In genomic region chr11:79100093-79100704, GRCh38 we compare ENCODE assay signal across 8 cellular contexts.
DNase-seq lines count a peak whose midpoint lies in the region; ATAC-seq, FAIRE-seq and TF ChIP-seq lines count a peak whose summit lies in the region.

No MANE protein-coding gene starts in this region.

- H3K36me3 ChIP-seq in GM12878 (ENCODE audit: control insufficient read depth in 2 of 2, insufficient read depth in 2 of 2, low read length in 1 of 2) (no peaks in the 10 kb centered on the region), kidney epithelial cell (ENCODE audit: control insufficient read depth, insufficient read depth, low read length) (no peaks in the 10 kb centered on the region), testis (ENCODE audit: low read depth, missing control alignments) (no peaks in the 10 kb centered on the region)

- H2AFZ ChIP-seq in GM12878 (ENCODE audit: control insufficient read depth, low read depth, low read length): no peak overlapping the region

- RAD21 ChIA-PET in GM12878 (lab: Charles Lee; ENCODE audit: unreplicated experiment): interaction anchor here (0.6 to 4.6 kb wide), 23 partner anchors 9 to 454 kb away, joined by 3 to 40 read pairs (median 3); no protein-coding TSS in a partner anchor

- no peak overlapping the region for H3K27ac ChIP-seq in GM12878 (ENCODE audit: control insufficient read depth, insufficient read depth)
- no peak overlapping the region for H3K27ac ChIP-seq in testis

- SMC1A ChIA-PET in GM12878 (lab: Charles Lee; ENCODE audit: uncharacterized antibody, unreplicated experiment): interaction anchor here (0.7 to 3.7 kb wide), 15 partner anchors 9 to 454 kb away, joined by 3 to 20 read pairs (median 4); no protein-coding TSS in a partner anchor

- WGBS in GM12878 (ENCODE audit: insufficient coverage, insufficient replicate concordance, low lambda C conversion rate, missing lambda C conversion rate): under 1% methylated on average over 9 of the region's 9 CpGs
- WGBS in testis, 2 donors: 58 to 72% methylated on average over 9 of the region's 9 CpGs

- in situ Hi-C loops in GM12878 (cut with MboI): no loop called here

- H3K27me3 ChIP-seq in GM12878 (replicated peaks in 1 of 2; ENCODE audit: control insufficient read depth in 2 of 2, insufficient read depth in 2 of 2, low read length in 1 of 2) (no peaks in the 10 kb centered on the region; a peak in 1 of 4 replicates), kidney epithelial cell (ENCODE audit: control insufficient read depth, insufficient read depth, low read length) (no peaks in the 10 kb centered on the region), testis (no peaks in the 10 kb centered on the region)

- intact Hi-C loops in GM12878 (cut with micrococcal nuclease; ENCODE audit: unreplicated experiment): loop anchor here (1.0 kb wide), 2 partner anchors 302 to 455 kb away; no protein-coding TSS in a partner anchor
- intact Hi-C loops in testis (cut with DNase I; ENCODE audit: low total_unique reads): no loop called here

- TF ChIP-seq POLR2A in GM12878 (IDR thresholded peaks at IDR 0.05; ENCODE audit: low read depth, low read length) (no peak), testis (IDR thresholded peaks at IDR 0.05) (no peak)

- no TSS peak for BruUV-seq in GM12878 (replicated peaks; lab: Mats Ljungman, UMichigan)

- no peak for TF ChIP-seq EP300 in GM12878 (IDR thresholded peaks at IDR 0.05; ENCODE audit: borderline replicate concordance in 1 of 2, control insufficient read depth in 1 of 2, low read depth in 2 of 2, low read length in 2 of 2)

- no peaks in the 10 kb centered on the region for H3K79me2 ChIP-seq in GM12878 (ENCODE audit: control insufficient read depth, insufficient read depth, low read length)

- no peaks in the 10 kb centered on the region for H4K20me1 ChIP-seq in GM12878 (ENCODE audit: control insufficient read depth, insufficient read depth)

- no peaks in the 10 kb centered on the region for H3K4me1 ChIP-seq in GM12878 (ENCODE audit: control insufficient read depth, insufficient read depth, low read length)
- H3K4me1 ChIP-seq in testis: peaks cover 4% of the 10 kb centered on the region

- no peak overlapping the region for H3K9ac ChIP-seq in GM12878 (ENCODE audit: control insufficient read depth, insufficient read depth, low read length)

- peak; percentile 27 for DNase-seq in COLO668 (lab: John Stamatoyannopoulos, UW; ENCODE audit: unreplicated experiment)
- peak; percentile 42 for DNase-seq in GM18507 (ENCODE audit: extremely low spot score, insufficient read length, low read depth)
- DNase-seq in NCI-H69 (lab: John Stamatoyannopoulos, UW): peak; percentile 75
- DNase-seq in GM12878 (ENCODE audit: low read depth, low spot score): no peak
- no peak for DNase-seq in kidney epithelial cell (ENCODE audit: low read depth)
- peak; percentile 45 for DNase-seq in testis
- DNase-seq in cerebellar nuclear complex (lab: John Stamatoyannopoulos, UW): no peak

- H3K4me3 ChIP-seq in GM12878 (no peak overlapping the region), kidney epithelial cell (ENCODE audit: low read depth, low read length) (no peak overlapping the region), testis (no peak overlapping the region)

- peak; percentile 80 for FAIRE-seq in GM18507 (lab: Jason Lieb, UNC)
- peak; percentile 89 for FAIRE-seq in GM12878 (lab: Jason Lieb, UNC)

- peak; percentile 78 for ATAC-seq in HG02943 (IDR thresholded peaks at IDR 0.05; ENCODE audit: low read depth, unreplicated experiment)
- ATAC-seq in GM12878: peak; percentile 96

- CTCF ChIA-PET in GM12878 (lab: Yijun Ruan, JAX): interaction anchor here (0.6 to 6.3 kb wide), 45 partner anchors 9 to 455 kb away, joined by 3 to 110 read pairs (median 4); no protein-coding TSS in a partner anchor

- peak; percentile 75 for TF ChIP-seq RAD21 in GM12878 (IDR thresholded peaks at IDR 0.05; ENCODE audit: insufficient read depth, low read depth, low read length)

- POLR2A ChIA-PET in GM12878 (lab: Charles Lee): no interaction called here

- TF ChIP-seq CTCF in GM12878 (IDR thresholded peaks at IDR 0.05 in 2 of 3, conservative IDR thresholded peaks at IDR 0.05 in 1 of 3; ENCODE audit: control insufficient read depth in 2 of 3, extremely low read depth in 1 of 3, insufficient read depth in 1 of 3, low read depth in 3 of 3, low read length in 3 of 3) (peak; percentile 67 to 78 (median 77)), kidney epithelial cell (IDR thresholded peaks at IDR 0.05; ENCODE audit: insufficient read depth, low read length, poor library complexity, severe bottlenecking) (peak; percentile 80), testis (IDR thresholded peaks at IDR 0.05) (peak; percentile 55 to 73 (median 62))

- no peak overlapping the region for H3K4me2 ChIP-seq in GM12878 (ENCODE audit: control insufficient read depth, insufficient read depth)

- H3K9me3 ChIP-seq in GM12878 (replicated peaks; ENCODE audit: control insufficient read depth, insufficient read depth, low read length) (no peaks in the 10 kb centered on the region), testis (no peaks in the 10 kb centered on the region)

TF ChIP-seq in GM12878, 131 proteins besides CTCF, POLR2A, EP300 and RAD21:
- TF ChIP-seq TBL1XR1 (IDR thresholded peaks at IDR 0.05; ENCODE audit: low read depth, low read length): no peak
- TF ChIP-seq, protein P1, sequence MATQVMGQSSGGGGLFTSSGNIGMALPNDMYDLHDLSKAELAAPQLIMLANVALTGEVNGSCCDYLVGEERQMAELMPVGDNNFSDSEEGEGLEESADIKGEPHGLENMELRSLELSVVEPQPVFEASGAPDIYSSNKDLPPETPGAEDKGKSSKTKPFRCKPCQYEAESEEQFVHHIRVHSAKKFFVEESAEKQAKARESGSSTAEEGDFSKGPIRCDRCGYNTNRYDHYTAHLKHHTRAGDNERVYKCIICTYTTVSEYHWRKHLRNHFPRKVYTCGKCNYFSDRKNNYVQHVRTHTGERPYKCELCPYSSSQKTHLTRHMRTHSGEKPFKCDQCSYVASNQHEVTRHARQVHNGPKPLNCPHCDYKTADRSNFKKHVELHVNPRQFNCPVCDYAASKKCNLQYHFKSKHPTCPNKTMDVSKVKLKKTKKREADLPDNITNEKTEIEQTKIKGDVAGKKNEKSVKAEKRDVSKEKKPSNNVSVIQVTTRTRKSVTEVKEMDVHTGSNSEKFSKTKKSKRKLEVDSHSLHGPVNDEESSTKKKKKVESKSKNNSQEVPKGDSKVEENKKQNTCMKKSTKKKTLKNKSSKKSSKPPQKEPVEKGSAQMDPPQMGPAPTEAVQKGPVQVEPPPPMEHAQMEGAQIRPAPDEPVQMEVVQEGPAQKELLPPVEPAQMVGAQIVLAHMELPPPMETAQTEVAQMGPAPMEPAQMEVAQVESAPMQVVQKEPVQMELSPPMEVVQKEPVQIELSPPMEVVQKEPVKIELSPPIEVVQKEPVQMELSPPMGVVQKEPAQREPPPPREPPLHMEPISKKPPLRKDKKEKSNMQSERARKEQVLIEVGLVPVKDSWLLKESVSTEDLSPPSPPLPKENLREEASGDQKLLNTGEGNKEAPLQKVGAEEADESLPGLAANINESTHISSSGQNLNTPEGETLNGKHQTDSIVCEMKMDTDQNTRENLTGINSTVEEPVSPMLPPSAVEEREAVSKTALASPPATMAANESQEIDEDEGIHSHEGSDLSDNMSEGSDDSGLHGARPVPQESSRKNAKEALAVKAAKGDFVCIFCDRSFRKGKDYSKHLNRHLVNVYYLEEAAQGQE (IDR thresholded peaks at IDR 0.05; ENCODE audit: low read depth, low read length): no peak
- no peak for TF ChIP-seq EED (IDR thresholded peaks at IDR 0.05; ENCODE audit: low read depth)
- TF ChIP-seq EGR1 (IDR thresholded peaks at IDR 0.05; ENCODE audit: borderline replicate concordance in 1 of 2, low read depth in 2 of 2, low read length in 2 of 2): 0 out of 3 replicates have a peak, but pooled peaks of 1 of the 2 experiments have one; percentile 16
- TF ChIP-seq SMC3 (IDR thresholded peaks at IDR 0.05; ENCODE audit: borderline replicate concordance, low read length): peak; percentile 66; the same call in 1 of the 2 replicates
- TF ChIP-seq, protein P2, sequence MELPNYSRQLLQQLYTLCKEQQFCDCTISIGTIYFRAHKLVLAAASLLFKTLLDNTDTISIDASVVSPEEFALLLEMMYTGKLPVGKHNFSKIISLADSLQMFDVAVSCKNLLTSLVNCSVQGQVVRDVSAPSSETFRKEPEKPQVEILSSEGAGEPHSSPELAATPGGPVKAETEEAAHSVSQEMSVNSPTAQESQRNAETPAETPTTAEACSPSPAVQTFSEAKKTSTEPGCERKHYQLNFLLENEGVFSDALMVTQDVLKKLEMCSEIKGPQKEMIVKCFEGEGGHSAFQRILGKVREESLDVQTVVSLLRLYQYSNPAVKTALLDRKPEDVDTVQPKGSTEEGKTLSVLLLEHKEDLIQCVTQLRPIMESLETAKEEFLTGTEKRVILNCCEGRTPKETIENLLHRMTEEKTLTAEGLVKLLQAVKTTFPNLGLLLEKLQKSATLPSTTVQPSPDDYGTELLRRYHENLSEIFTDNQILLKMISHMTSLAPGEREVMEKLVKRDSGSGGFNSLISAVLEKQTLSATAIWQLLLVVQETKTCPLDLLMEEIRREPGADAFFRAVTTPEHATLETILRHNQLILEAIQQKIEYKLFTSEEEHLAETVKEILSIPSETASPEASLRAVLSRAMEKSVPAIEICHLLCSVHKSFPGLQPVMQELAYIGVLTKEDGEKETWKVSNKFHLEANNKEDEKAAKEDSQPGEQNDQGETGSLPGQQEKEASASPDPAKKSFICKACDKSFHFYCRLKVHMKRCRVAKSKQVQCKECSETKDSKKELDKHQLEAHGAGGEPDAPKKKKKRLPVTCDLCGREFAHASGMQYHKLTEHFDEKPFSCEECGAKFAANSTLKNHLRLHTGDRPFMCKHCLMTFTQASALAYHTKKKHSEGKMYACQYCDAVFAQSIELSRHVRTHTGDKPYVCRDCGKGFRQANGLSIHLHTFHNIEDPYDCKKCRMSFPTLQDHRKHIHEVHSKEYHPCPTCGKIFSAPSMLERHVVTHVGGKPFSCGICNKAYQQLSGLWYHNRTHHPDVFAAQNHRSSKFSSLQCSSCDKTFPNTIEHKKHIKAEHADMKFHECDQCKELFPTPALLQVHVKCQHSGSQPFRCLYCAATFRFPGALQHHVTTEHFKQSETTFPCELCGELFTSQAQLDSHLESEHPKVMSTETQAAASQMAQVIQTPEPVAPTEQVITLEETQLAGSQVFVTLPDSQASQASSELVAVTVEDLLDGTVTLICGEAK (IDR thresholded peaks at IDR 0.05; ENCODE audit: borderline replicate concordance): no peak
- no peak for TF ChIP-seq CREM (IDR thresholded peaks at IDR 0.05; ENCODE audit: low read depth)
- no peak for TF ChIP-seq BACH1 (IDR thresholded peaks at IDR 0.05; ENCODE audit: borderline replicate concordance)
- TF ChIP-seq CREB1 (IDR thresholded peaks at IDR 0.05; ENCODE audit: low read depth): no peak
- no peak for TF ChIP-seq MEF2A (IDR thresholded peaks at IDR 0.05; ENCODE audit: insufficient read depth, low read depth, low read length)
- no peak for TF ChIP-seq POLR2AphosphoS5 (IDR thresholded peaks at IDR 0.05; ENCODE audit: low read length)

Comparison
In these comparisons a context has a peak if more than half of its experiments do, and no peak if none do; other contexts are left out.
1. DNase-seq: peak in COLO668 (single experiment), GM18507 (single experiment), NCI-H69 (single experiment) and testis (single experiment); none in GM12878 (single experiment), kidney epithelial cell (single experiment) and cerebellar nuclear complex (0 of 2).
2. Peak in every context shown above with its lines, with median percentiles within 50 percentile points of each other: CTCF ChIP-seq.